In genomic region chr2:188114014-188114413, GRCh38 we compare ENCODE assay signal across 18 cellular contexts.
DNase-seq lines count a peak whose midpoint lies in the region; ATAC-seq and TF ChIP-seq lines count a peak whose summit lies in the region.
"Had no signal": no experiment of that assay in that cellular context is flagged by ENCODE, and none has a peak within 500 bp of the region (broad histone marks: within the 10 kb centered on the region; RNA-seq: fewer than 3 reads in every experiment).

No MANE protein-coding gene starts in this region.

- H4K20me1 ChIP-seq in smooth muscle cell (ENCODE audit: low read depth), result no peaks in the 10 kb centered on the region

- H2AFZ ChIP-seq in smooth muscle cell (ENCODE audit: low read depth), result peak overlapping the region; percentile 77

- 90% methylated on average over 1 of the region's 1 CpG for WGBS in smooth muscle cell (ENCODE audit: low lambda C conversion rate)

- H3K36me3 ChIP-seq in smooth muscle cell (ENCODE audit: low read depth), result no peaks in the 10 kb centered on the region
- H3K36me3 ChIP-seq: transverse colon had no signal

- H3K9me3 ChIP-seq in smooth muscle cell (replicated peaks; ENCODE audit: low read depth), result no peaks in the 10 kb centered on the region
- H3K9me3 ChIP-seq: mucosa of descending colon, transverse colon had no signal

- no peaks in the 10 kb centered on the region for H3K79me2 ChIP-seq in smooth muscle cell (ENCODE audit: low read depth)

- no peaks in the 10 kb centered on the region for H3F3A ChIP-seq in smooth muscle cell (ENCODE audit: low read depth)

- intact Hi-C loops in Right ventricle myocardium superior (cut with DNase I), result no loop called here

- H3K27me3 ChIP-seq in smooth muscle cell (ENCODE audit: low read depth), result no peaks in the 10 kb centered on the region
- H3K27me3 ChIP-seq: transverse colon had no signal

- peak; percentile 4 for DNase-seq in SIG-M5 treated with dmso at 0.1 percent for 504 hours (lab: John Stamatoyannopoulos, UW; ENCODE audit: unreplicated experiment)
- DNase-seq in SIG-M5 (lab: John Stamatoyannopoulos, UW), result no peak
- DNase-seq in SK-N-DZ (ENCODE audit: low spot score), result peak; percentile 57
- DNase-seq in fibroblast of gingiva (ENCODE audit: low read depth), result peak; percentile 15
- no peak for DNase-seq in smooth muscle cell (lab: John Stamatoyannopoulos, UW; ENCODE audit: unreplicated experiment)
- no peak for DNase-seq in Right ventricle myocardium superior
- no peak for DNase-seq in NCI-H774 (lab: John Stamatoyannopoulos, UW)
- DNase-seq: activated CD8-positive, alpha-beta memory T cell treated with anti-CD3 and anti-CD28 coated beads, Interleukin-2, amount 50 U/mL, for 48 hours; activated naive CD8-positive, alpha-beta T cell treated with anti-CD3 and anti-CD28 coated beads, Interleukin-2, amount 50 U/mL, for 24 hours; immature natural killer cell; mucosa of descending colon; NCI-H1092; NCI-H510A; posterior cingulate gyrus; transverse colon had no signal

- H3K27ac ChIP-seq in smooth muscle cell (ENCODE audit: low read depth), result peak overlapping the region; percentile 32
- H3K27ac ChIP-seq: coronary artery, transverse colon, VCaP had no signal

- no peak for ATAC-seq in HG02870 (IDR thresholded peaks at IDR 0.05; ENCODE audit: unreplicated experiment)
- no peak for ATAC-seq in Right ventricle myocardium superior (ENCODE audit: poor library complexity)
- ATAC-seq: activated naive CD8-positive, alpha-beta T cell treated with anti-CD3 and anti-CD28 coated beads, Interleukin-2, amount 50 U/mL, for 24 hours; mucosa of descending colon had no signal

- no peaks in the 10 kb centered on the region for H3K4me1 ChIP-seq in smooth muscle cell (ENCODE audit: low read depth)
- H3K4me1 ChIP-seq: transverse colon had no signal

- H3K4me2 ChIP-seq in smooth muscle cell, result no peak overlapping the region

- no peak overlapping the region for H3K9ac ChIP-seq in smooth muscle cell (ENCODE audit: low read depth)

- no peak for TF ChIP-seq CTCF in smooth muscle cell (IDR thresholded peaks at IDR 0.05; ENCODE audit: borderline replicate concordance, insufficient read depth, poor library complexity, severe bottlenecking)

- no peak overlapping the region for H3K4me3 ChIP-seq in smooth muscle cell
- H3K4me3 ChIP-seq: coronary artery, mucosa of descending colon, transverse colon had no signal

Comparison
In these comparisons a context has a peak if more than half of its experiments do, and no peak if none do; other contexts are left out.
1. DNase-seq: peak in SIG-M5 treated with dmso at 0.1 percent for 504 hours (single experiment), SK-N-DZ (single experiment) and fibroblast of gingiva (single experiment); none in SIG-M5 (single experiment), smooth muscle cell (single experiment), Right ventricle myocardium superior (single experiment) and NCI-H774 (single experiment).